ENCODE assay signal across 16 cellular contexts in the genomic region with DNA sequence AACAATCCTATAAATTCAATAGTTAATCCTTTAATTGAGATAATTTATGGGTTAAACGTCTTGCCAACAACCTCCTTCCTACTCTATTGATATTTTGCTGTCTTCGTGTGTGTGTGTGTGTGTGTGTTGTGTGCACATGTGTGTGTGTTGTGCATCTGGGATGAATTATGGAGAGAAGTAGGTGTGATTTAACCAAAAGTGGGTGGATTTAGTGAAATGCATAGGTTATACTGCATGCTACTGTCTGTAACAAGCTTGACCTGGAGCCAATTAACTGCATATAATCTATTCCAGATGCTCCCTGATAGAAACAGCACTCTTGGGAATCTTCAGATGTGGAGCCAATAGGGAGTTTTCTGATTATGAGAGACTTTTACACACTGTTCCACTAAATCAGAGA.
DNase-seq lines count a peak whose midpoint lies in the region; TF ChIP-seq lines count a peak whose summit lies in the region.
"Had no signal": no experiment of that assay in that cellular context is flagged by ENCODE, and none has a peak within 500 bp of the region (broad histone marks: within the 10 kb centered on the region; RNA-seq: fewer than 3 reads in every experiment).

No MANE protein-coding gene starts in this region.

- DNase-seq in SK-N-MC (ENCODE audit: low read depth, low spot score) (peak; percentile 96), fibroblast of peridontal ligament (ENCODE audit: extremely low read depth) (peak; percentile 64), type B pancreatic cell (ENCODE audit: extremely low spot score, unreplicated experiment) (no peak), NCI-H187 (lab: John Stamatoyannopoulos, UW) (no peak), GM13976 (ENCODE audit: low spot score) (no peak), NCI-H1092 treated with DMSO at 0.1 percent for 48 hours (lab: John Stamatoyannopoulos, UW) (no peak), dedifferentiated amniotic fluid mesenchymal stem cell (ENCODE audit: extremely low spot score) (no peak)
- DNase-seq: NCI-H1092, NCI-H1694, NCI-H345, Peyer's patch, SHP77 treated with DMSO at 0.1 percent for 48 hours, SW 1271 had no signal

- in situ Hi-C loops in GM13976 (cut with MboI; ENCODE audit: low sequenced_read_pairs, unreplicated experiment): no loop called here

- H3K9me3 Mint-ChIP-seq in type B pancreatic cell: peaks cover 7% of the 10 kb centered on the region

- H3K36me3 ChIP-seq in HEK293 (ENCODE audit: control insufficient read depth in 2 of 2, insufficient read depth in 1 of 2, low read length in 2 of 2): no peaks in the 10 kb centered on the region
- no peaks in the 10 kb centered on the region for H3K36me3 ChIP-seq in SK-N-MC (ENCODE audit: insufficient read depth, low read length)
- H3K36me3 ChIP-seq: BLaER1 treated with 17β-estradiol and CSF1 and Interleukin-3, amounts not matched to agents 10 nM and 100 nM; Peyer's patch had no signal

- H3K4me1 ChIP-seq in HEK293 (ENCODE audit: control insufficient read depth, insufficient read depth, low read length): no peaks in the 10 kb centered on the region
- H3K4me1 ChIP-seq: BLaER1 treated with 17β-estradiol and CSF1 and Interleukin-3, amounts not matched to agents 10 nM and 100 nM; Peyer's patch had no signal

- TF ChIP-seq CTCF in HEK293 (tag by site-specific recombination; IDR thresholded peaks at IDR 0.05) (no peak), type B pancreatic cell (conservative IDR thresholded peaks at IDR 0.05) (no peak), GM13976 (IDR thresholded peaks at IDR 0.05; ENCODE audit: borderline replicate concordance, control extremely low read depth, extremely low read depth, insufficient read depth, missing control alignments) (no peak)

- H3K9me3 ChIP-seq in HEK293 (ENCODE audit: control insufficient read depth, insufficient read depth, low read depth, low read length) (no peaks in the 10 kb centered on the region), SK-N-MC (ENCODE audit: low read depth, low read length) (no peaks in the 10 kb centered on the region)
- H3K9me3 ChIP-seq: BLaER1 treated with 17β-estradiol and CSF1 and Interleukin-3, amounts not matched to agents 10 nM and 100 nM; Peyer's patch had no signal

- H3K27me3 Mint-ChIP-seq in type B pancreatic cell: no peaks in the 10 kb centered on the region

- peak overlapping the region; percentile 7 for H3K4me3 Mint-ChIP-seq in type B pancreatic cell

- peak overlapping the region; percentile 3 for H3K27ac Mint-ChIP-seq in type B pancreatic cell

- peaks cover 12% of the 10 kb centered on the region for H3K4me1 Mint-ChIP-seq in type B pancreatic cell (ENCODE audit: unreplicated experiment)

- peaks cover 5% of the 10 kb centered on the region for H3K36me3 Mint-ChIP-seq in type B pancreatic cell

- CTCF ChIA-PET in HEK293 (lab: Yijun Ruan, JAX): no interaction called here

- no peak overlapping the region for H3K27ac ChIP-seq in HEK293 (ENCODE audit: extremely low read depth, low read depth, low read length)
- H3K27ac ChIP-seq in SK-N-MC: peak overlapping the region; percentile 87
- H3K27ac ChIP-seq: BLaER1 treated with 17β-estradiol and CSF1 and Interleukin-3, amounts not matched to agents 10 nM and 100 nM; KMS-11; Peyer's patch had no signal

- H3K4me3 ChIP-seq in HEK293 (ENCODE audit: low read depth, low read length) (no peak overlapping the region), SK-N-MC (peak overlapping the region; percentile 66)
- H3K4me3 ChIP-seq: BLaER1 treated with 17β-estradiol and CSF1 and Interleukin-3, amounts not matched to agents 10 nM and 100 nM; Peyer's patch had no signal

- POLR2A ChIA-PET in HEK293 (lab: Yijun Ruan, JAX): no interaction called here

- no peak overlapping the region for H3K9ac ChIP-seq in SK-N-MC (ENCODE audit: insufficient read length)
- H3K9ac ChIP-seq: BLaER1 treated with 17β-estradiol and CSF1 and Interleukin-3, amounts not matched to agents 10 nM and 100 nM; KMS-11 had no signal

TF ChIP-seq in HEK293, 187 proteins besides CTCF, POLR2A, EP300 and RAD21:
- TF ChIP-seq ZSCAN4 (tag by site-specific recombination; IDR thresholded peaks at IDR 0.05) (no peak), SCRT2 (tag by site-specific recombination; IDR thresholded peaks at IDR 0.05) (no peak), ZNF350 (tag by site-specific recombination; IDR thresholded peaks at IDR 0.05) (no peak), ZFHX2 (tag by site-specific recombination; conservative IDR thresholded peaks at IDR 0.05) (peak; percentile 52), ZNF843 (tag by site-specific recombination; IDR thresholded peaks at IDR 0.05) (peak; percentile 46; the same call in 1 of the 2 replicates), KLF16 (tag by site-specific recombination; IDR thresholded peaks at IDR 0.05) (peak; percentile 47; the same call in 1 of the 2 replicates), OSR2 (tag by site-specific recombination; IDR thresholded peaks at IDR 0.05) (peak; percentile 34; the same call in 1 of the 2 replicates)
- TF ChIP-seq, protein P1, sequence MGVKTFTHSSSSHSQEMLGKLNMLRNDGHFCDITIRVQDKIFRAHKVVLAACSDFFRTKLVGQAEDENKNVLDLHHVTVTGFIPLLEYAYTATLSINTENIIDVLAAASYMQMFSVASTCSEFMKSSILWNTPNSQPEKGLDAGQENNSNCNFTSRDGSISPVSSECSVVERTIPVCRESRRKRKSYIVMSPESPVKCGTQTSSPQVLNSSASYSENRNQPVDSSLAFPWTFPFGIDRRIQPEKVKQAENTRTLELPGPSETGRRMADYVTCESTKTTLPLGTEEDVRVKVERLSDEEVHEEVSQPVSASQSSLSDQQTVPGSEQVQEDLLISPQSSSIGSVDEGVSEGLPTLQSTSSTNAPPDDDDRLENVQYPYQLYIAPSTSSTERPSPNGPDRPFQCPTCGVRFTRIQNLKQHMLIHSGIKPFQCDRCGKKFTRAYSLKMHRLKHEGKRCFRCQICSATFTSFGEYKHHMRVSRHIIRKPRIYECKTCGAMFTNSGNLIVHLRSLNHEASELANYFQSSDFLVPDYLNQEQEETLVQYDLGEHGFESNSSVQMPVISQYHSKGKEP (tag by site-specific recombination; IDR thresholded peaks at IDR 0.05): 0 out of 2 replicates have a peak, but pooled peaks have one; percentile 25

Comparison
In these comparisons a context has a peak if more than half of its experiments do, and no peak if none do; other contexts are left out.
1. DNase-seq: peak in SK-N-MC (single experiment) and fibroblast of peridontal ligament (single experiment); none in type B pancreatic cell (single experiment), NCI-H187 (0 of 2), GM13976 (single experiment), NCI-H1092 treated with DMSO at 0.1 percent for 48 hours (single experiment) and dedifferentiated amniotic fluid mesenchymal stem cell (single experiment).